Comparison of ENCODE assay signal across 15 cellular contexts in genomic region chr17:76237859-76238313, GRCh38. TPM values are rescaled to one million over a fixed set of nuclear protein-coding genes. Genes with fewer than 3 reads are reported as not detected.
DNase-seq lines count a peak whose midpoint lies in the region; ATAC-seq lines count a peak whose summit lies in the region.
"Had no signal": no experiment of that assay in that cellular context is flagged by ENCODE, and none has a peak within 500 bp of the region (broad histone marks: within the 10 kb centered on the region; RNA-seq: fewer than 3 reads in every experiment).

No MANE protein-coding gene starts in this region.

- no peaks in the 10 kb centered on the region for H3K36me3 ChIP-seq in CD8-positive, alpha-beta memory T cell (ENCODE audit: insufficient read depth, low read length)
- H3K36me3 ChIP-seq: breast epithelium, heart left ventricle had no signal

- ATAC-seq in naive thymus-derived CD8-positive, alpha-beta T cell = no peak
- ATAC-seq in HG02623 (IDR thresholded peaks at IDR 0.05; ENCODE audit: unreplicated experiment) = no peak
- ATAC-seq in GM21381 (IDR thresholded peaks at IDR 0.05; ENCODE audit: unreplicated experiment) = no peak
- ATAC-seq: heart left ventricle had no signal

- peak overlapping the region; percentile 3 to 91 (median 82) for H3K4me3 Mint-ChIP-seq in CD8-positive, alpha-beta memory T cell
- H3K4me3 Mint-ChIP-seq in naive thymus-derived CD8-positive, alpha-beta T cell = peak overlapping the region; percentile 80 to 94 (median 87)
- H3K4me3 Mint-ChIP-seq: H9 had no signal

- CTCF ChIA-PET in CD8-positive, alpha-beta memory T cell (lab: Charles Lee) = interaction anchor here (0.9 to 1.9 kb wide), 7 partner anchors 9 to 117 kb away, joined by 3 to 6 read pairs (median 4); partner anchors contain the start of gene UBALD2

- no peaks in the 10 kb centered on the region for H3K27me3 ChIP-seq in CD8-positive, alpha-beta memory T cell (ENCODE audit: insufficient read depth, low read length, poor library complexity, severe bottlenecking)
- H3K27me3 ChIP-seq: breast epithelium had no signal

- peaks cover 40 to 68% (median 63%) of the 10 kb centered on the region in 3 donors for H3K4me1 Mint-ChIP-seq in CD8-positive, alpha-beta memory T cell
- H3K4me1 Mint-ChIP-seq in naive thymus-derived CD8-positive, alpha-beta T cell = peaks cover 24 to 52% (median 47%) of the 10 kb centered on the region in 4 donors

- DNase-seq in CD8-positive, alpha-beta memory T cell = no peak
- peak; percentile 59 for DNase-seq in HuH-7 (ENCODE audit: low spot score)
- DNase-seq in amniotic epithelial cell (ENCODE audit: low read depth) = peak; percentile 20
- DNase-seq in naive thymus-derived CD8-positive, alpha-beta T cell = peak in 2 of 10 donors; percentile 21 to 29
- no peak for DNase-seq in dedifferentiated amniotic fluid mesenchymal stem cell (ENCODE audit: extremely low spot score)
- DNase-seq in NCI-H1417 treated with DMSO at 0.1 percent for 48 hours (lab: John Stamatoyannopoulos, UW) = no peak
- DNase-seq: H9, heart left ventricle, Karpas-422, naive B cell, NCI-H2081, SHP77 treated with DMSO at 0.1 percent for 48 hours had no signal

- no peaks in the 10 kb centered on the region for H3K9me3 ChIP-seq in CD8-positive, alpha-beta memory T cell (ENCODE audit: low read length)
- H3K9me3 ChIP-seq: breast epithelium, heart left ventricle had no signal

- peaks cover 0 to 4% (median 0%) of the 10 kb centered on the region in 5 donors for H3K9me3 Mint-ChIP-seq in CD8-positive, alpha-beta memory T cell
- no peaks in the 10 kb centered on the region for H3K9me3 Mint-ChIP-seq in naive thymus-derived CD8-positive, alpha-beta T cell
- H3K9me3 Mint-ChIP-seq: H9 had no signal

- H3K4me1 ChIP-seq in CD8-positive, alpha-beta memory T cell (ENCODE audit: insufficient read depth, low read length) = peaks cover 40% of the 10 kb centered on the region

- POLR2A ChIA-PET in CD8-positive, alpha-beta memory T cell (lab: Charles Lee) = interaction anchor here (0.6 to 3.3 kb wide), 7 partner anchors 9 to 145 kb away, joined by 3 to 28 read pairs (median 3); partner anchors contain the start of gene UBALD2
- POLR2A ChIA-PET in naive thymus-derived CD8-positive, alpha-beta T cell (lab: Charles Lee) = interaction anchor here (0.6 to 31.3 kb wide), 11 partner anchors 9 to 58 kb away, joined by 3 to 923 read pairs (median 6); partner anchors contain the start of gene UBALD2

- H3K36me3 Mint-ChIP-seq in CD8-positive, alpha-beta memory T cell = peaks cover 0 to 3% (median 2%) of the 10 kb centered on the region in 3 donors
- peaks cover 0 to 2% (median 0%) of the 10 kb centered on the region in 3 donors for H3K36me3 Mint-ChIP-seq in naive thymus-derived CD8-positive, alpha-beta T cell
- H3K36me3 Mint-ChIP-seq: naive B cell had no signal

- H3K27ac Mint-ChIP-seq in CD8-positive, alpha-beta memory T cell = peak overlapping the region in 7 of 8 donors; percentile 57 to 88 (median 76)
- peak overlapping the region; percentile 18 to 94 (median 76) for H3K27ac Mint-ChIP-seq in naive thymus-derived CD8-positive, alpha-beta T cell
- H3K27ac Mint-ChIP-seq: H9, naive B cell had no signal

- no peak overlapping the region for H3K27ac ChIP-seq in CD8-positive, alpha-beta memory T cell (ENCODE audit: low read depth, low read length)
- H3K27ac ChIP-seq: breast epithelium, heart left ventricle had no signal

- H3K27me3 Mint-ChIP-seq in CD8-positive, alpha-beta memory T cell = no peaks in the 10 kb centered on the region
- peaks cover 0 to 9% (median 0%) of the 10 kb centered on the region in 5 donors for H3K27me3 Mint-ChIP-seq in naive thymus-derived CD8-positive, alpha-beta T cell

- H3K4me3 ChIP-seq in CD8-positive, alpha-beta memory T cell (ENCODE audit: low read length) = peak overlapping the region; percentile 9
- H3K4me3 ChIP-seq: breast epithelium, heart left ventricle had no signal

RNA-seq across cellular contexts. Expression of gene RNF157, which starts 2.4 kb away (rescaled TPM):
- 10 to 100 TPM; 13.9 TPM for total RNA-seq in CD8-positive, alpha-beta memory T cell
- polyA plus RNA-seq in CD8-positive, alpha-beta memory T cell = 10.7 TPM
- 10 to 100 TPM; 46.1 to 46.4 TPM for total RNA-seq in naive thymus-derived CD8-positive, alpha-beta T cell
- polyA plus RNA-seq in naive thymus-derived CD8-positive, alpha-beta T cell = 10 to 100 TPM in 2 of 3 donors, 1 to 10 TPM in 1; 4.9 to 29.4 (median 10.5) TPM

RNA-seq across cellular contexts. Expression of gene UBALD2, which starts 27.3 kb away (rescaled TPM):
- 100 to 1,000 TPM; 125 to 133 TPM for total RNA-seq in CD8-positive, alpha-beta memory T cell
- 8.7 TPM for polyA plus RNA-seq in CD8-positive, alpha-beta memory T cell
- 100 to 1,000 TPM; 111 to 122 TPM for total RNA-seq in naive thymus-derived CD8-positive, alpha-beta T cell
- polyA plus RNA-seq in naive thymus-derived CD8-positive, alpha-beta T cell = 1 to 10 TPM; 6.6 to 9.7 (median 8.2) TPM

Comparison
In these comparisons a context has a peak if more than half of its experiments do, and no peak if none do; other contexts are left out.
1. DNase-seq: peak in HuH-7 (single experiment) and amniotic epithelial cell (single experiment); none in CD8-positive, alpha-beta memory T cell (0 of 5), dedifferentiated amniotic fluid mesenchymal stem cell (single experiment) and NCI-H1417 treated with DMSO at 0.1 percent for 48 hours (single experiment).